1 cellular context compared by ENCODE assay signal in the genomic region with DNA sequence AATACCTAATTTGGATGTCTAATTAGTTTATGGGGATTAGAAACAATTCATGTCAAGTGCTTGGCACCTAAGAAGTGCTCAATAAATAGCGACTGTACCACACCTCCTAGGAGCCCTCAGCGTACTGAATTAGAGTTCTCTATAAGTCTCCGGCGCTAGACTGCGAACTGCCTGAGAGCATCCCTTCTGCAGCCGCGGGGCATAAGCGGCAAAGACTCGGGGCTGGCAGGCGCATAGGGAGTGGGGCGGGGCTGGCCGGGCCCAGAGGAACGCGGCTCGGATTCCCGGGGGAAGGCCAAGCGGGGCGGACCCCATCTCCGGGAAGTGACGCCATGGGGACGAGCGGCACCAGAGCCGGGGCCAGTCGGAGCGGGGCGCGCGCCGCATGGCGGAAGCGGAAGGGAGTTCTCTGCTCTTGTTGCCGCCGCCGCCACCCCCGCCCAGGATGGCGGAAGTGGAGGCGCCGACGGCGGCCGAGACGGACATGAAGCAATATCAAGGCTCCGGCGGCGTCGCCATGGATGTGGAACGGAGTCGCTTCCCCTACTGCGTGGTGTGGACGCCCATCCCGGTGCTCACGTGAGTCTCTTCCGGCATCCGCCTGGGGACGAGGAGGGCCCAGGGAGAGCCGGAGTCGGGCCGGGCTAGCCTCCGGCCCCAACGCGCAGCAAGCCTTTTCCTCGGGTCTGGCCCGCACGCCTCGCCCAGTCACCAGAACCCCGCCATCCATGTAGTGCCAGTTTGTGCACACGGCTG.
TF ChIP-seq lines count a peak whose summit lies in the region.

A gene with protein sequence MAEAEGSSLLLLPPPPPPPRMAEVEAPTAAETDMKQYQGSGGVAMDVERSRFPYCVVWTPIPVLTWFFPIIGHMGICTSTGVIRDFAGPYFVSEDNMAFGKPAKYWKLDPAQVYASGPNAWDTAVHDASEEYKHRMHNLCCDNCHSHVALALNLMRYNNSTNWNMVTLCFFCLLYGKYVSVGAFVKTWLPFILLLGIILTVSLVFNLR (plus strand): TSS at position 351 of the 756 bp plus-strand sequence. CDS start 35 bp downstream, at position 386.

TF ChIP-seq in HEK293, 187 proteins besides CTCF, POLR2A, EP300 and RAD21 (continued from another document and continues in another):
- TF ChIP-seq, protein P1, sequence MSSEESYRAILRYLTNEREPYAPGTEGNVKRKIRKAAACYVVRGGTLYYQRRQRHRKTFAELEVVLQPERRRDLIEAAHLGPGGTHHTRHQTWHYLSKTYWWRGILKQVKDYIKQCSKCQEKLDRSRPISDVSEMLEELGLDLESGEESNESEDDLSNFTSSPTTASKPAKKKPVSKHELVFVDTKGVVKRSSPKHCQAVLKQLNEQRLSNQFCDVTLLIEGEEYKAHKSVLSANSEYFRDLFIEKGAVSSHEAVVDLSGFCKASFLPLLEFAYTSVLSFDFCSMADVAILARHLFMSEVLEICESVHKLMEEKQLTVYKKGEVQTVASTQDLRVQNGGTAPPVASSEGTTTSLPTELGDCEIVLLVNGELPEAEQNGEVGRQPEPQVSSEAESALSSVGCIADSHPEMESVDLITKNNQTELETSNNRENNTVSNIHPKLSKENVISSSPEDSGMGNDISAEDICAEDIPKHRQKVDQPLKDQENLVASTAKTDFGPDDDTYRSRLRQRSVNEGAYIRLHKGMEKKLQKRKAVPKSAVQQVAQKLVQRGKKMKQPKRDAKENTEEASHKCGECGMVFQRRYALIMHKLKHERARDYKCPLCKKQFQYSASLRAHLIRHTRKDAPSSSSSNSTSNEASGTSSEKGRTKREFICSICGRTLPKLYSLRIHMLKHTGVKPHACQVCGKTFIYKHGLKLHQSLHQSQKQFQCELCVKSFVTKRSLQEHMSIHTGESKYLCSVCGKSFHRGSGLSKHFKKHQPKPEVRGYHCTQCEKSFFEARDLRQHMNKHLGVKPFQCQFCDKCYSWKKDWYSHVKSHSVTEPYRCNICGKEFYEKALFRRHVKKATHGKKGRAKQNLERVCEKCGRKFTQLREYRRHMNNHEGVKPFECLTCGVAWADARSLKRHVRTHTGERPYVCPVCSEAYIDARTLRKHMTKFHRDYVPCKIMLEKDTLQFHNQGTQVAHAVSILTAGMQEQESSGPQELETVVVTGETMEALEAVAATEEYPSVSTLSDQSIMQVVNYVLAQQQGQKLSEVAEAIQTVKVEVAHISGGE (tag by site-specific recombination; conservative IDR thresholded peaks at IDR 0.05; ENCODE audit: low read depth) = peak; percentile 100
- TF ChIP-seq TSHZ1 (tag by site-specific recombination; IDR thresholded peaks at IDR 0.05; ENCODE audit: borderline replicate concordance) = peak; percentile 65; the same call in 1 of the 2 replicates
- no peak for TF ChIP-seq ZNF157 (tag by site-specific recombination; IDR thresholded peaks at IDR 0.05)
- no peak for TF ChIP-seq ZNF248 (tag by site-specific recombination; IDR thresholded peaks at IDR 0.05)
- TF ChIP-seq, protein P2, sequence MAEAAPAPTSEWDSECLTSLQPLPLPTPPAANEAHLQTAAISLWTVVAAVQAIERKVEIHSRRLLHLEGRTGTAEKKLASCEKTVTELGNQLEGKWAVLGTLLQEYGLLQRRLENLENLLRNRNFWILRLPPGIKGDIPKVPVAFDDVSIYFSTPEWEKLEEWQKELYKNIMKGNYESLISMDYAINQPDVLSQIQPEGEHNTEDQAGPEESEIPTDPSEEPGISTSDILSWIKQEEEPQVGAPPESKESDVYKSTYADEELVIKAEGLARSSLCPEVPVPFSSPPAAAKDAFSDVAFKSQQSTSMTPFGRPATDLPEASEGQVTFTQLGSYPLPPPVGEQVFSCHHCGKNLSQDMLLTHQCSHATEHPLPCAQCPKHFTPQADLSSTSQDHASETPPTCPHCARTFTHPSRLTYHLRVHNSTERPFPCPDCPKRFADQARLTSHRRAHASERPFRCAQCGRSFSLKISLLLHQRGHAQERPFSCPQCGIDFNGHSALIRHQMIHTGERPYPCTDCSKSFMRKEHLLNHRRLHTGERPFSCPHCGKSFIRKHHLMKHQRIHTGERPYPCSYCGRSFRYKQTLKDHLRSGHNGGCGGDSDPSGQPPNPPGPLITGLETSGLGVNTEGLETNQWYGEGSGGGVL (tag by site-specific recombination; IDR thresholded peaks at IDR 0.05) = no peak
- TF ChIP-seq, protein P3, sequence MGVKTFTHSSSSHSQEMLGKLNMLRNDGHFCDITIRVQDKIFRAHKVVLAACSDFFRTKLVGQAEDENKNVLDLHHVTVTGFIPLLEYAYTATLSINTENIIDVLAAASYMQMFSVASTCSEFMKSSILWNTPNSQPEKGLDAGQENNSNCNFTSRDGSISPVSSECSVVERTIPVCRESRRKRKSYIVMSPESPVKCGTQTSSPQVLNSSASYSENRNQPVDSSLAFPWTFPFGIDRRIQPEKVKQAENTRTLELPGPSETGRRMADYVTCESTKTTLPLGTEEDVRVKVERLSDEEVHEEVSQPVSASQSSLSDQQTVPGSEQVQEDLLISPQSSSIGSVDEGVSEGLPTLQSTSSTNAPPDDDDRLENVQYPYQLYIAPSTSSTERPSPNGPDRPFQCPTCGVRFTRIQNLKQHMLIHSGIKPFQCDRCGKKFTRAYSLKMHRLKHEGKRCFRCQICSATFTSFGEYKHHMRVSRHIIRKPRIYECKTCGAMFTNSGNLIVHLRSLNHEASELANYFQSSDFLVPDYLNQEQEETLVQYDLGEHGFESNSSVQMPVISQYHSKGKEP (tag by site-specific recombination; IDR thresholded peaks at IDR 0.05) = peak; percentile 46; the same call in 1 of the 2 replicates
- TF ChIP-seq ZNF792 (tag by site-specific recombination; IDR thresholded peaks at IDR 0.05) = no peak
- peak; percentile 42; the same call in 1 of the 2 replicates for TF ChIP-seq OSR2 (tag by site-specific recombination; IDR thresholded peaks at IDR 0.05)
- TF ChIP-seq ZNF175 (tag by site-specific recombination; IDR thresholded peaks at IDR 0.05) = no peak
- no peak for TF ChIP-seq ZNF48 (tag by site-specific recombination; IDR thresholded peaks at IDR 0.05)
- no peak for TF ChIP-seq ZNF670 (tag by site-specific recombination; IDR thresholded peaks at IDR 0.05; ENCODE audit: low read depth)
- peak; percentile 88 for TF ChIP-seq FEZF1 (tag by site-specific recombination; IDR thresholded peaks at IDR 0.05)
- no peak for TF ChIP-seq ZNF16 (tag by site-specific recombination; IDR thresholded peaks at IDR 0.05; ENCODE audit: low read depth)
- TF ChIP-seq ZNF416 (tag by site-specific recombination; IDR thresholded peaks at IDR 0.05) = no peak
- TF ChIP-seq BCL6B (tag by site-specific recombination; IDR thresholded peaks at IDR 0.05) = no peak
- TF ChIP-seq, protein P4, sequence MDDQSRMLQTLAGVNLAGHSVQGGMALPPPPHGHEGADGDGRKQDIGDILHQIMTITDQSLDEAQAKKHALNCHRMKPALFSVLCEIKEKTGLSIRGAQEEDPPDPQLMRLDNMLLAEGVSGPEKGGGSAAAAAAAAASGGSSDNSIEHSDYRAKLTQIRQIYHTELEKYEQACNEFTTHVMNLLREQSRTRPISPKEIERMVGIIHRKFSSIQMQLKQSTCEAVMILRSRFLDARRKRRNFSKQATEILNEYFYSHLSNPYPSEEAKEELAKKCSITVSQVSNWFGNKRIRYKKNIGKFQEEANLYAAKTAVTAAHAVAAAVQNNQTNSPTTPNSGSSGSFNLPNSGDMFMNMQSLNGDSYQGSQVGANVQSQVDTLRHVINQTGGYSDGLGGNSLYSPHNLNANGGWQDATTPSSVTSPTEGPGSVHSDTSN (CRISPR knock-in tag; IDR thresholded peaks at IDR 0.05) = 0 out of 2 replicates have a peak, but pooled peaks have one; percentile 64
- TF ChIP-seq ZNF366 (tag by site-specific recombination; conservative IDR thresholded peaks at IDR 0.05) = peak; percentile 65
- peak; percentile 86 for TF ChIP-seq ZNF394 (tag by site-specific recombination; IDR thresholded peaks at IDR 0.05; ENCODE audit: borderline replicate concordance)
- TF ChIP-seq ZNF132 (tag by site-specific recombination; IDR thresholded peaks at IDR 0.05; ENCODE audit: borderline replicate concordance) = no peak
- peak; percentile 95 for TF ChIP-seq ZNF341 (tag by site-specific recombination; IDR thresholded peaks at IDR 0.05; ENCODE audit: low read depth)
- no peak; the same call in 1 of the 2 replicates for TF ChIP-seq ZNF555 (tag by site-specific recombination; conservative IDR thresholded peaks at IDR 0.05)
- peak; percentile 95 for TF ChIP-seq ZNF24 (tag by site-specific recombination; IDR thresholded peaks at IDR 0.05)
- peak; percentile 77 for TF ChIP-seq WT1 (tag by site-specific recombination; IDR thresholded peaks at IDR 0.05)
- peak; percentile 55; the same call in 1 of the 2 replicates for TF ChIP-seq TRIM28 (IDR thresholded peaks at IDR 0.05; ENCODE audit: borderline replicate concordance, low read length)
- 0 out of 2 replicates have a peak, but pooled peaks have one; percentile 28 for TF ChIP-seq ZSCAN16 (tag by site-specific recombination; IDR thresholded peaks at IDR 0.05)
- TF ChIP-seq YY1 (tag by site-specific recombination; IDR thresholded peaks at IDR 0.05) = peak; percentile 97
- peak; percentile 94 for TF ChIP-seq ZNF610 (tag by site-specific recombination; IDR thresholded peaks at IDR 0.05; ENCODE audit: borderline replicate concordance)
- no peak for TF ChIP-seq ZFP3 (tag by site-specific recombination; IDR thresholded peaks at IDR 0.05; ENCODE audit: low read depth)
- no peak for TF ChIP-seq MEIS1 (CRISPR knock-in tag; IDR thresholded peaks at IDR 0.05; ENCODE audit: borderline replicate concordance)
- no peak for TF ChIP-seq ZNF626 (tag by site-specific recombination; IDR thresholded peaks at IDR 0.05)
- peak; percentile 100 for TF ChIP-seq KLF16 (tag by site-specific recombination; IDR thresholded peaks at IDR 0.05)
- TF ChIP-seq ZNF558 (tag by site-specific recombination; IDR thresholded peaks at IDR 0.05) = peak; percentile 50; the same call in 1 of the 2 replicates
- TF ChIP-seq ZNF184 (tag by site-specific recombination; IDR thresholded peaks at IDR 0.05) = peak; percentile 86
- peak; percentile 91 for TF ChIP-seq ZSCAN30 (tag by site-specific recombination; IDR thresholded peaks at IDR 0.05)
- TF ChIP-seq ZSCAN5A (tag by site-specific recombination; IDR thresholded peaks at IDR 0.05) = peak; percentile 98
- peak; percentile 95 for TF ChIP-seq PRDM10 (tag by site-specific recombination; IDR thresholded peaks at IDR 0.05)
